Comparison of ENCODE assay signal across 28 cellular contexts in the genomic region with DNA sequence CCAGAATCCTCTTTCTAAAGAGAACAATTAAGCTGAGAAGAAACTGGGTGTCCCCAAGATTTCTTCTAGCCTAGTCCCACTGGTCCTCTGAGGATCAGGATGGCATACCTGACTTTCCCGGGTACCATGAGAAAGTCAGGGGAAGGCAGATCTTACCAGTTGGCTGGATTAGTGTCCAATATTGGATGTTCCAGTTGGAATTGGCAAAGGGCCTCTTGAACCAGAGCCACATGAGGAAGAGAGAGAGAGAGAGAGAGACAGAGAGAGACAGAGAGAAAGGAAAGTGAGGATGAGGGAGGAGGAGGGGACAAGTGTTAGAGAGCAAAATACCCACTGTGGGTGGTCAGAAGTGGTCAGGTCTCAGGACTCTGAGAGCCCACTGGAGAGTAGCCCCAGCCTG.
"Had no signal": no experiment of that assay in that cellular context is flagged by ENCODE, and none has a peak within 500 bp of the region (broad histone marks: within the 10 kb centered on the region; RNA-seq: fewer than 3 reads in every experiment).

No MANE protein-coding gene starts in this region.

- H3K4me3 Mint-ChIP-seq: dendritic cell treated with granulocyte-macrophage colony-stimulating factor and Interleukin-4, amounts not matched to agents 40 ng/mL and 50 ng/mL, for 4 days; mesothelial cell of epicardium; naive thymus-derived CD8-positive, alpha-beta T cell; neural crest cell had no signal

- H2AFZ ChIP-seq: parathyroid adenoma had no signal

- H3K4me2 ChIP-seq: smooth muscle cell had no signal

- H3K79me2 ChIP-seq: parathyroid adenoma had no signal

- ATAC-seq: heart right ventricle; mucosa of descending colon; naive thymus-derived CD8-positive, alpha-beta T cell; sciatic nerve had no signal

- H3K27ac ChIP-seq: colonic mucosa, esophagus muscularis mucosa, heart right ventricle, neutrophil, parathyroid adenoma, stomach, testis, tibial artery, upper lobe of left lung, uterus had no signal

- H3K9me3 ChIP-seq: colonic mucosa, mucosa of descending colon, neutrophil, testis, uterus had no signal

- H3K36me3 ChIP-seq: colonic mucosa, esophagus muscularis mucosa, heart right ventricle, neutrophil, stomach, tibial artery, upper lobe of left lung, uterus had no signal

- H3K4me3 ChIP-seq: colonic mucosa, esophagus muscularis mucosa, heart right ventricle, mucosa of descending colon, smooth muscle cell, stomach, testis, tibial artery, upper lobe of left lung, uterus had no signal

- H3K9ac ChIP-seq: parathyroid adenoma had no signal

- H3K4me1 ChIP-seq: colonic mucosa, esophagus muscularis mucosa, heart right ventricle, parathyroid adenoma, stomach, testis, tibial artery, upper lobe of left lung, uterus had no signal

- H3K27me3 ChIP-seq: colonic mucosa, esophagus muscularis mucosa, heart right ventricle, neutrophil, stomach, testis, tibial artery, upper lobe of left lung, uterus had no signal

- H3K4me1 Mint-ChIP-seq: mesothelial cell of epicardium, neural crest cell had no signal

- DNase-seq: central memory CD4-positive, alpha-beta T cell; colonic mucosa; effector CD8-positive, alpha-beta T cell; glutamatergic neuron; heart right ventricle; hypothalamus; mesenchymal stem cell; mucosa of descending colon; naive thymus-derived CD8-positive, alpha-beta T cell; stimulated activated CD4-positive, alpha-beta T cell treated with anti-CD3 and anti-CD28 coated beads, Interleukin-12 subunit alpha, Interleukin-12 subunit beta, amount 100 ng/mL, for 4 hours; stimulated activated CD4-positive, alpha-beta T cell treated with anti-CD3 and anti-CD28 coated beads, Interleukin-1b, Interleukin-23, amount 100 ng/mL, for 48 hours; stimulated activated CD4-positive, alpha-beta T cell treated with anti-CD3 and anti-CD28 coated beads, Interleukin-4, amount 100 ng/mL, for 1 hour; stimulated activated CD8-positive, alpha-beta memory T cell treated with anti-CD3 and anti-CD28 coated beads, Interleukin-4, amount 100 ng/mL, for 48 hours; stimulated activated naive CD4-positive, alpha-beta T cell treated with Interleukin-2 at 50 U/mL for 16 hours; stomach; testis; tibial artery; upper lobe of left lung; uterus had no signal

- H3K27ac Mint-ChIP-seq: dendritic cell treated with granulocyte-macrophage colony-stimulating factor and Interleukin-4, amounts not matched to agents 40 ng/mL and 50 ng/mL, for 4 days; mesothelial cell of epicardium; naive thymus-derived CD8-positive, alpha-beta T cell; progenitor cell of endocrine pancreas had no signal
